8 cellular contexts compared by ENCODE assay signal in the genomic region with DNA sequence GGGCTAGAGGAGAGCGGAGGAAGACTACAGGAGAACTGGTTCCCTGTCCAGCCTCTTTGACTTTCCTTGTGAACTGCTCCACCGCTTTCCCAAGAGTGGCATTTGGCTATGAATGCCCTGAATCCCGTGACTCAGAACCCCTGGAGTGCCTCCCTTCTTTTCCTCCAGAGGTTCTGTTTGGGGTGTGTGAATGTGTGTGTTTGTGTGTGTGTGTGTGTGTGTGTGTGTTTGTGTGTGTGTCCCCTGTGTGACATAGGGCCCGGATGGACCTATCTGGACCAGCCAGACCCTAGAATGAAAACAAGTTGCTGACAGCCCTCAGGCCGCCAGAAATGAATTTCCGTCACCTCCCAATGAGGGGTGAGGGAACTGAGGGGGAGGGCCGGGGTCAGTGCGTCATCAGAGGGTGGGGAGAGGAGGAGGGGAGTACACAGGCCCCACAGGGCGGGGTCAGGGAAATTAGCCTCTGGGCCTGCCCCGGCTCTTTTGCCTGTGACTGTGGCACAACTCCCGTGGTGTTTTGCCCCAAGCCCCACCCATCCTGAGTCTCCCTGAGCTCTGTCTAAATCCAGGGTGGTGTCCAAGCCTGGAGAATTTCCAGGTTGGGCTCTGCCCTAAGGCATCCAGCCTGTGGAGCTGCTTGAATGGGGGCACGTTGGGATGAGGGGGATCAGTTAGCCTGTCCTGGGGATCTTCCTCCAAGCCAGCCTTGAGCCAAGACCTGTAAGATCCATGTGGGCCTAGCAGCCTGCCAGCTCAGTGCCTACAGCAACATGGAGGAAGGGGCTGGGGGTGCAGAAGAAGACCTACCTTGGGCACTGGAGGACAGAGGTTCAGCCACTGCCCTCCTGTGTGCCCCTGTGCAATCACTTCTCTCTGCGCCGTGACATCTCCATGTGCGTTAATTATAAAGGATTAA. TPM values are rescaled to one million over a fixed set of nuclear protein-coding genes. Genes with fewer than 3 reads are reported as not detected.
A peak's percentile ranks its signal among the peaks of the same experiment; 100 is the strongest.
DNase-seq lines count a peak whose midpoint lies in the region; ATAC-seq and TF ChIP-seq lines count a peak whose summit lies in the region.

No MANE protein-coding gene starts in this region.

- H3K27ac ChIP-seq in WERI-Rb-1, result peak overlapping the region; percentile 35
- peak overlapping the region; percentile 91 for H3K27ac ChIP-seq in neural progenitor cell

- H3K4me1 Mint-ChIP-seq in activated naive CD4-positive, alpha-beta T cell treated with anti-CD3 and anti-CD28 coated beads for 36 hours (ENCODE audit: low read depth), result no peaks in the 10 kb centered on the region
- peaks cover 86% of the 10 kb centered on the region for H3K4me1 Mint-ChIP-seq in neural progenitor cell

- H3K4me2 ChIP-seq in neural progenitor cell, result peak overlapping the region; percentile 60

- DNase-seq in activated naive CD4-positive, alpha-beta T cell treated with anti-CD3 and anti-CD28 coated beads for 36 hours, result peak; percentile 35
- DNase-seq in activated naive CD4-positive, alpha-beta T cell treated with Interleukin-2 at 50 U/mL for 16 hours, result no peak
- DNase-seq in LHCN-M2 (ENCODE audit: low read depth), result peak; percentile 95
- peak; percentile 86 for DNase-seq in WERI-Rb-1
- peak; percentile 88 for DNase-seq in foreskin melanocyte
- peak; percentile 97 for DNase-seq in neural progenitor cell (ENCODE audit: low spot score)

- intact Hi-C loops in activated naive CD4-positive, alpha-beta T cell treated with anti-CD3 and anti-CD28 coated beads for 36 hours (cut with micrococcal nuclease), result no loop called here

- H3K9ac ChIP-seq in neural progenitor cell, result no peak overlapping the region

- H3K36me3 ChIP-seq in WERI-Rb-1, result no peaks in the 10 kb centered on the region
- no peaks in the 10 kb centered on the region for H3K36me3 ChIP-seq in neural progenitor cell

- H3K27me3 Mint-ChIP-seq in activated naive CD4-positive, alpha-beta T cell treated with anti-CD3 and anti-CD28 coated beads for 36 hours (ENCODE audit: low read depth), result peaks cover 9% of the 10 kb centered on the region
- H3K27me3 Mint-ChIP-seq in neural progenitor cell (ENCODE audit: insufficient read depth, low read depth), result peaks cover 6% of the 10 kb centered on the region

- peaks cover 64% of the 10 kb centered on the region for H3K4me1 ChIP-seq in neural progenitor cell

- H2AFZ ChIP-seq in neural progenitor cell (replicated peaks), result peak overlapping the region; percentile 4

- CTCF ChIA-PET in activated naive CD4-positive, alpha-beta T cell treated with anti-CD3 and anti-CD28 coated beads for 36 hours (lab: Charles Lee), result no interaction called here

- H3F3A ChIP-seq in neural progenitor cell (ENCODE audit: low read depth), result peaks cover 60% of the 10 kb centered on the region

- H3K9me3 Mint-ChIP-seq in activated naive CD4-positive, alpha-beta T cell treated with anti-CD3 and anti-CD28 coated beads for 36 hours, result no peaks in the 10 kb centered on the region
- H3K9me3 Mint-ChIP-seq in neural progenitor cell, result no peaks in the 10 kb centered on the region

- no peak overlapping the region for H3K4me3 ChIP-seq in WERI-Rb-1 (ENCODE audit: low read depth, low read length)
- peak overlapping the region; percentile 20 for H3K4me3 ChIP-seq in neural progenitor cell

- no peak for ATAC-seq in HG03196 (IDR thresholded peaks at IDR 0.05; ENCODE audit: unreplicated experiment)
- no peak for ATAC-seq in GM19397 (IDR thresholded peaks at IDR 0.05; ENCODE audit: unreplicated experiment)

- H3K27me3 ChIP-seq in WERI-Rb-1 (ENCODE audit: insufficient read depth, low read depth, severe bottlenecking) (no peaks in the 10 kb centered on the region), neural progenitor cell (no peaks in the 10 kb centered on the region)

- no peaks in the 10 kb centered on the region for H3K9me3 ChIP-seq in WERI-Rb-1 (ENCODE audit: severe bottlenecking)
- no peaks in the 10 kb centered on the region for H3K9me3 ChIP-seq in neural progenitor cell (ENCODE audit: low read depth)

- no peaks in the 10 kb centered on the region for H3K79me2 ChIP-seq in neural progenitor cell (ENCODE audit: low read depth)

- no peaks in the 10 kb centered on the region for H3K36me3 Mint-ChIP-seq in activated naive CD4-positive, alpha-beta T cell treated with anti-CD3 and anti-CD28 coated beads for 36 hours (ENCODE audit: low read depth)
- H3K36me3 Mint-ChIP-seq in neural progenitor cell, result no peaks in the 10 kb centered on the region

- TF ChIP-seq CTCF in WERI-Rb-1 (IDR thresholded peaks at IDR 0.05; ENCODE audit: low read depth, low read length), result no peak
- no peak for TF ChIP-seq CTCF in neural progenitor cell (IDR thresholded peaks at IDR 0.05)

- no peak overlapping the region for H3K4me3 Mint-ChIP-seq in activated naive CD4-positive, alpha-beta T cell treated with anti-CD3 and anti-CD28 coated beads for 36 hours
- peak overlapping the region; percentile 71 for H3K4me3 Mint-ChIP-seq in neural progenitor cell

- H3K27ac Mint-ChIP-seq in activated naive CD4-positive, alpha-beta T cell treated with anti-CD3 and anti-CD28 coated beads for 36 hours, result no peak overlapping the region
- H3K27ac Mint-ChIP-seq in neural progenitor cell, result peak overlapping the region; percentile 97

- no peaks in the 10 kb centered on the region for H4K20me1 ChIP-seq in neural progenitor cell (ENCODE audit: low read depth)

RNA-seq across cellular contexts. Expression of a gene that starts 15.2 kb away (rescaled TPM):
- total RNA-seq in activated naive CD4-positive, alpha-beta T cell treated with anti-CD3 and anti-CD28 coated beads for 36 hours, result 10 to 100 TPM; 47.8 to 50.2 TPM
- 36.3 and 37.1 TPM in 2 replicates for total RNA-seq in LHCN-M2 (2014; rRNA removed)
- polyA plus RNA-seq in LHCN-M2 (2012), result 56.7 TPM
- total RNA-seq in neural progenitor cell (ENCODE audit: low replicate concordance), result 34.5 and 52.7 TPM in 2 replicates

RNA-seq across cellular contexts. Expression of a gene that starts 57.9 kb away (rescaled TPM):
- total RNA-seq in activated naive CD4-positive, alpha-beta T cell treated with anti-CD3 and anti-CD28 coated beads for 36 hours, result not detected
- total RNA-seq in LHCN-M2 (2014; rRNA removed), result not detected in 2 replicates
- polyA plus RNA-seq in LHCN-M2 (2012), result 0.18 TPM
- 0.47 and 1.4 TPM in 2 replicates for total RNA-seq in neural progenitor cell (ENCODE audit: low replicate concordance)
